Comparison of ENCODE assay signal across 13 cellular contexts in genomic region chr1:35524106-35524505, GRCh38. TPM values are rescaled to one million over a fixed set of nuclear protein-coding genes. Genes with fewer than 3 reads are reported as not detected.
DNase-seq lines count a peak whose midpoint lies in the region; ATAC-seq, FAIRE-seq and TF ChIP-seq lines count a peak whose summit lies in the region.
"Had no signal": no experiment of that assay in that cellular context is flagged by ENCODE, and none has a peak within 500 bp of the region (broad histone marks: within the 10 kb centered on the region; RNA-seq: fewer than 3 reads in every experiment).

No MANE protein-coding gene starts in this region.

- H3K9me2 ChIP-seq in HCT116 (ENCODE audit: insufficient read depth), result no peaks in the 10 kb centered on the region

- no peaks in the 10 kb centered on the region for H3K27me3 ChIP-seq in HCT116 (ENCODE audit: insufficient read depth, low read length)
- no peaks in the 10 kb centered on the region for H3K27me3 ChIP-seq in bronchial epithelial cell (ENCODE audit: control insufficient read depth, insufficient read depth, low read length)
- no peaks in the 10 kb centered on the region for H3K27me3 ChIP-seq in left lung

- peaks cover 39% of the 10 kb centered on the region for H3K36me3 Mint-ChIP-seq in activated naive CD4-positive, alpha-beta T cell treated with anti-CD3 and anti-CD28 coated beads, Interleukin-2, amount 10 ng/mL, durations not matched to agents 7 days and 5 days

- no peak overlapping the region for H3K4me3 Mint-ChIP-seq in activated naive CD4-positive, alpha-beta T cell treated with anti-CD3 and anti-CD28 coated beads, Interleukin-2, amount 10 ng/mL, durations not matched to agents 7 days and 5 days

- H3K27ac Mint-ChIP-seq in activated naive CD4-positive, alpha-beta T cell treated with anti-CD3 and anti-CD28 coated beads, Interleukin-2, amount 10 ng/mL, durations not matched to agents 7 days and 5 days, result no peak overlapping the region

- H3K27me3 Mint-ChIP-seq in activated naive CD4-positive, alpha-beta T cell treated with anti-CD3 and anti-CD28 coated beads, Interleukin-2, amount 10 ng/mL, durations not matched to agents 7 days and 5 days, result no peaks in the 10 kb centered on the region

- BruUV-seq in HCT116 (replicated peaks; lab: Mats Ljungman, UMichigan), result no TSS peak

- H3K79me2 ChIP-seq in HCT116 (ENCODE audit: insufficient read depth, low read length), result no peaks in the 10 kb centered on the region

- ATAC-seq in HCT116 (no peak), left lung (peak; percentile 27), left lobe of liver (no peak)

- no peak overlapping the region for H3K4me3 ChIP-seq in HCT116 (replicated peaks in 1 of 2; ENCODE audit: low read depth in 1 of 2, low read length in 2 of 2)
- H3K4me3 ChIP-seq in bronchial epithelial cell (ENCODE audit: low read depth, low read length), result no peak overlapping the region
- H3K4me3 ChIP-seq in left lung, result no peak overlapping the region
- H3K4me3 ChIP-seq: GM23248 had no signal

- peaks cover 37% of the 10 kb centered on the region for H3K9me3 Mint-ChIP-seq in activated naive CD4-positive, alpha-beta T cell treated with anti-CD3 and anti-CD28 coated beads, Interleukin-2, amount 10 ng/mL, durations not matched to agents 7 days and 5 days

- H3K9me3 ChIP-seq in HCT116 (ENCODE audit: control insufficient read depth in 1 of 2, insufficient read depth in 1 of 2, low read depth in 1 of 2, low read length in 2 of 2), result 0 out of 4 replicates have a peak, but pooled peaks cover 0 to 6% of the 10 kb centered on the region in 2 experiments
- H3K9me3 ChIP-seq in left lung, result no peaks in the 10 kb centered on the region

- H3K4me1 ChIP-seq in HCT116 (ENCODE audit: control insufficient read depth in 1 of 2, insufficient read depth in 2 of 2, low read length in 2 of 2) (peaks cover 8 to 14% of the 10 kb centered on the region in 2 experiments; a peak in 2 of 4 replicates), left lung (no peaks in the 10 kb centered on the region)

- peaks cover 6% of the 10 kb centered on the region for H3K4me1 Mint-ChIP-seq in activated naive CD4-positive, alpha-beta T cell treated with anti-CD3 and anti-CD28 coated beads, Interleukin-2, amount 10 ng/mL, durations not matched to agents 7 days and 5 days

- H3K9ac ChIP-seq in HCT116 (ENCODE audit: low read length), result no peak overlapping the region
- H3K9ac ChIP-seq: GM23248 had no signal

- CTCF ChIA-PET in HCT116 (lab: Charles Lee), result no interaction called here
- CTCF ChIA-PET in activated naive CD4-positive, alpha-beta T cell treated with anti-CD3 and anti-CD28 coated beads, Interleukin-2, amount 10 ng/mL, durations not matched to agents 7 days and 5 days (lab: Charles Lee), result interaction anchor here (1.5 kb wide), 1 partner anchor 41 kb away, joined by 3 read pairs; no protein-coding TSS in a partner anchor

- no peak for FAIRE-seq in bronchial epithelial cell (lab: Jason Lieb, UNC)

- H3K27ac ChIP-seq in HCT116 (ENCODE audit: low read depth, low read length) (no peak overlapping the region), left lung (no peak overlapping the region)
- H3K27ac ChIP-seq: GM23248 had no signal

- intact Hi-C loops in HCT116 (cut with micrococcal nuclease), result no loop called here
- intact Hi-C loops in left lung (cut with DNase I), result no loop called here

- no peaks in the 10 kb centered on the region for H3K36me3 ChIP-seq in HCT116 (ENCODE audit: control insufficient read depth in 1 of 2, insufficient read depth in 2 of 2, low read length in 2 of 2)
- no peaks in the 10 kb centered on the region for H3K36me3 ChIP-seq in bronchial epithelial cell (ENCODE audit: control insufficient read depth, insufficient read depth, low read length)
- H3K36me3 ChIP-seq in left lung, result no peaks in the 10 kb centered on the region

- TF ChIP-seq POLR2A in HCT116 (IDR thresholded peaks at IDR 0.05; ENCODE audit: borderline replicate concordance, extremely low read depth, insufficient read depth, insufficient read length), result no peak

- POLR2A ChIA-PET in HCT116 (lab: Charles Lee), result no interaction called here

- no peak overlapping the region for H2AFZ ChIP-seq in HCT116 (ENCODE audit: low read depth, low read length, poor library complexity, severe bottlenecking)
- H2AFZ ChIP-seq: GM23248 had no signal

- no peak for TF ChIP-seq RAD21 in HCT116 (IDR thresholded peaks at IDR 0.05; ENCODE audit: low read depth)

- H4K20me1 ChIP-seq in HCT116 (ENCODE audit: insufficient read depth), result no peaks in the 10 kb centered on the region

- peak overlapping the region; percentile 6; the same call in 1 of the 2 replicates for H3K4me2 ChIP-seq in HCT116 (ENCODE audit: low read length)

- no peak for TF ChIP-seq CTCF in HCT116 (IDR thresholded peaks at IDR 0.05 in 2 of 3, conservative IDR thresholded peaks at IDR 0.05 in 1 of 3; ENCODE audit: borderline replicate concordance in 1 of 3, insufficient read depth in 1 of 3, low read depth in 2 of 3, low read length in 2 of 3)
- TF ChIP-seq CTCF in bronchial epithelial cell (IDR thresholded peaks at IDR 0.05; ENCODE audit: insufficient read depth, low read length, severe bottlenecking), result no peak
- no peak for TF ChIP-seq CTCF in left lung (IDR thresholded peaks at IDR 0.05)

- DNase-seq in DMS53 (lab: John Stamatoyannopoulos, UW), result peak; percentile 80
- no peak for DNase-seq in HCT116 (ENCODE audit: low read depth, low spot score)
- peak; percentile 45 for DNase-seq in bronchial epithelial cell (ENCODE audit: low read depth)
- no peak for DNase-seq in left lung
- DNase-seq in NCI-H526 (lab: John Stamatoyannopoulos, UW), result no peak
- DNase-seq in activated naive CD4-positive, alpha-beta T cell treated with anti-CD3 and anti-CD28 coated beads, Interleukin-2, amount 10 ng/mL, durations not matched to agents 7 days and 5 days, result no peak
- no peak for DNase-seq in left lobe of liver (ENCODE audit: low spot score)
- DNase-seq in KG1 (lab: John Stamatoyannopoulos, UW), result no peak
- DNase-seq: AML-193, Calu3, GM23248, NCI-H187 treated with DMSO at 0.1 percent for 48 hours, NCI-H510A treated with DMSO at 0.1 percent for 48 hours had no signal

- RAD21 ChIA-PET in HCT116 (lab: Charles Lee; ENCODE audit: low non-redundant PET in 1 of 2, low total read pairs in 2 of 2, uncharacterized antibody in 2 of 2, unreplicated experiment in 2 of 2), result no interaction called here

TF ChIP-seq in HCT116, 20 proteins besides CTCF, POLR2A, EP300 and RAD21:
- TF ChIP-seq CBX3 (IDR thresholded peaks at IDR 0.05; ENCODE audit: low read depth) (0 out of 2 replicates have a peak, but pooled peaks have one; percentile 21), ZNF274 (IDR thresholded peaks at IDR 0.05; ENCODE audit: low read depth, low read length) (no peak)

RNA-seq across cellular contexts. Expression of gene KIAA0319L, which starts 33.1 kb away (rescaled TPM):
- total RNA-seq in HCT116 (2021; ENCODE audit: unreplicated experiment) (35.6 TPM), bronchial epithelial cell (26.6 and 30.5 TPM in 2 replicates), left lung (10 to 100 TPM; 76.5 to 91.4 TPM), left lobe of liver (49.2 TPM)
- polyA plus RNA-seq in HCT116 (2012), result 25.7 and 28.7 TPM in 2 replicates

RNA-seq across cellular contexts. Expression of gene NCDN, which starts 33.5 kb away (rescaled TPM):
- total RNA-seq in HCT116 (2021; ENCODE audit: unreplicated experiment), result 24.5 TPM
- 14.5 and 15.2 TPM in 2 replicates for polyA plus RNA-seq in HCT116 (2012)
- 8.7 and 10.0 TPM in 2 replicates for total RNA-seq in bronchial epithelial cell
- 10 to 100 TPM; 23.3 to 42.1 TPM for total RNA-seq in left lung
- 7.0 TPM for total RNA-seq in left lobe of liver

RNA-seq across cellular contexts. Expression of gene TFAP2E, which starts 49.0 kb away (rescaled TPM):
- total RNA-seq in HCT116 (2021; ENCODE audit: unreplicated experiment) (6.1 TPM), bronchial epithelial cell (under 0.01 and 0.13 TPM in 2 replicates), left lung (1 to 10 TPM; 1.3 to 1.8 TPM), left lobe of liver (0.13 TPM)
- polyA plus RNA-seq in HCT116 (2012), result 3.5 and 4.0 TPM in 2 replicates
- total RNA-seq: GM23248 had no signal

Comparison
In these comparisons a context has a peak if more than half of its experiments do, and no peak if none do; other contexts are left out.
1. DNase-seq: peak in DMS53 (single experiment) and bronchial epithelial cell (single experiment); none in HCT116 (single experiment), left lung (0 of 2), NCI-H526 (0 of 2), activated naive CD4-positive, alpha-beta T cell treated with anti-CD3 and anti-CD28 coated beads, Interleukin-2, amount 10 ng/mL, durations not matched to agents 7 days and 5 days (single experiment), left lobe of liver (single experiment) and KG1 (single experiment).